ENCODE assay signal across 1 cellular context in the genomic region with DNA sequence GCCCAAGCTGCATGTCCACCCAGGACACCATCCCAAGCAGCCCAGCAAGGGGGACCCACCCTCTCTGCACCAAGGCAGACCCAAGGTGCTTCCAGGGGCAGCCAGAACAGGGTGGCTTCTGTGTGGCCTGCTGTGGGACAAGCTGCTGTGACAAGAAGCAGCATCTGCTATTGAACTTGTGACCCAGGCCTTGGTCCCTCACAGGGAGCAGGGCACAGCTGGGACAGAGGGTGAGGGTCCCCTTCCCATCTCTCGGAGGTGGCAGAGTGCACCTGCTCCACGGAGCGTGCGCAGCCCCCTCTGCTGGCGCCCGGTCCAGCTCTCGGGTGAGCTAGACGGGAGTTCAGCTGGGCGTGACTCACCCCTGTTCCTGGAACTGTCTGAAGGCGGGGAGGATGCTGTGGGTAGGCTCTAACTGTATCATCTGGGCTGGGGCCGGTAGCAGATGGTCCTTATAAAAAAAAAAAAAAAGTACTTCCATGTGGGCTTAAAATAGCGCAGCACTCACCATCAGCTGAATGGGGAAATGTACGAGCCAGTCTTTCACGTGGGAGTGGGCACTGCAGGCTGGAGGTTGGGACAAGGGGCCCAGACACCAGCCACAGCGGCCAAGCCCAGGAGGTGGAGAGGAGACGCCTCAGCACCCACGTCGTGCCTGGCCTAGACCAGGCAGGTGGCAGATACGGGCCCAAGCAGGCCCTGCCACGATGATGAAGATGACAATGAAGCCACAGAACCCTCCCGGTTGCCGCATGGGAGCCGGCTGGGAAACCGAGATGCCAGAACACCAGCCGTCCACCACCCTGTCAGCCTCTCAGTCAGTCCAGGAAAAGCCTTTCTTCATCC.
A peak's percentile ranks its signal among the peaks of the same experiment; 100 is the strongest.
TF ChIP-seq lines count a peak whose summit lies in the region.

No MANE protein-coding gene starts in this region.

TF ChIP-seq in GM12878, 131 proteins besides CTCF, POLR2A, EP300 and RAD21 (continued from another document and continues in another):
- TF ChIP-seq, protein P1, sequence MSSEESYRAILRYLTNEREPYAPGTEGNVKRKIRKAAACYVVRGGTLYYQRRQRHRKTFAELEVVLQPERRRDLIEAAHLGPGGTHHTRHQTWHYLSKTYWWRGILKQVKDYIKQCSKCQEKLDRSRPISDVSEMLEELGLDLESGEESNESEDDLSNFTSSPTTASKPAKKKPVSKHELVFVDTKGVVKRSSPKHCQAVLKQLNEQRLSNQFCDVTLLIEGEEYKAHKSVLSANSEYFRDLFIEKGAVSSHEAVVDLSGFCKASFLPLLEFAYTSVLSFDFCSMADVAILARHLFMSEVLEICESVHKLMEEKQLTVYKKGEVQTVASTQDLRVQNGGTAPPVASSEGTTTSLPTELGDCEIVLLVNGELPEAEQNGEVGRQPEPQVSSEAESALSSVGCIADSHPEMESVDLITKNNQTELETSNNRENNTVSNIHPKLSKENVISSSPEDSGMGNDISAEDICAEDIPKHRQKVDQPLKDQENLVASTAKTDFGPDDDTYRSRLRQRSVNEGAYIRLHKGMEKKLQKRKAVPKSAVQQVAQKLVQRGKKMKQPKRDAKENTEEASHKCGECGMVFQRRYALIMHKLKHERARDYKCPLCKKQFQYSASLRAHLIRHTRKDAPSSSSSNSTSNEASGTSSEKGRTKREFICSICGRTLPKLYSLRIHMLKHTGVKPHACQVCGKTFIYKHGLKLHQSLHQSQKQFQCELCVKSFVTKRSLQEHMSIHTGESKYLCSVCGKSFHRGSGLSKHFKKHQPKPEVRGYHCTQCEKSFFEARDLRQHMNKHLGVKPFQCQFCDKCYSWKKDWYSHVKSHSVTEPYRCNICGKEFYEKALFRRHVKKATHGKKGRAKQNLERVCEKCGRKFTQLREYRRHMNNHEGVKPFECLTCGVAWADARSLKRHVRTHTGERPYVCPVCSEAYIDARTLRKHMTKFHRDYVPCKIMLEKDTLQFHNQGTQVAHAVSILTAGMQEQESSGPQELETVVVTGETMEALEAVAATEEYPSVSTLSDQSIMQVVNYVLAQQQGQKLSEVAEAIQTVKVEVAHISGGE (CRISPR knock-in tag; IDR thresholded peaks at IDR 0.05) = no peak
- no peak; the same call in 1 of the 2 replicates for TF ChIP-seq NFIC (IDR thresholded peaks at IDR 0.05; ENCODE audit: low read depth, low read length)
- TF ChIP-seq POU2F2 (IDR thresholded peaks at IDR 0.05; ENCODE audit: borderline replicate concordance, low read depth, low read length) = peak; percentile 56; the same call in 1 of the 3 replicates
- no peak for TF ChIP-seq ESRRA (IDR thresholded peaks at IDR 0.05; ENCODE audit: low read length)
- TF ChIP-seq BHLHE40 (IDR thresholded peaks at IDR 0.05; ENCODE audit: borderline replicate concordance in 1 of 2, low read depth in 2 of 2, low read length in 1 of 2) = peak; percentile 57 to 71; a peak in 3 of 4 replicates
- TF ChIP-seq MTA3 (IDR thresholded peaks at IDR 0.05; ENCODE audit: borderline replicate concordance, low read length) = no peak
- no peak for TF ChIP-seq TCF7 (IDR thresholded peaks at IDR 0.05; ENCODE audit: borderline replicate concordance)
- TF ChIP-seq SMARCA5 (IDR thresholded peaks at IDR 0.05) = no peak; the same call in 1 of the 2 replicates
- TF ChIP-seq IKZF2 (IDR thresholded peaks at IDR 0.05) = peak; percentile 69 to 80; a peak in 3 of 4 replicates
- no peak for TF ChIP-seq SUZ12 (IDR thresholded peaks at IDR 0.05; ENCODE audit: unreplicated experiment)
- TF ChIP-seq, protein P2, sequence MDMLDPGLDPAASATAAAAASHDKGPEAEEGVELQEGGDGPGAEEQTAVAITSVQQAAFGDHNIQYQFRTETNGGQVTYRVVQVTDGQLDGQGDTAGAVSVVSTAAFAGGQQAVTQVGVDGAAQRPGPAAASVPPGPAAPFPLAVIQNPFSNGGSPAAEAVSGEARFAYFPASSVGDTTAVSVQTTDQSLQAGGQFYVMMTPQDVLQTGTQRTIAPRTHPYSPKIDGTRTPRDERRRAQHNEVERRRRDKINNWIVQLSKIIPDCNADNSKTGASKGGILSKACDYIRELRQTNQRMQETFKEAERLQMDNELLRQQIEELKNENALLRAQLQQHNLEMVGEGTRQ (IDR thresholded peaks at IDR 0.05; ENCODE audit: borderline replicate concordance, low read depth, low read length) = no peak
- TF ChIP-seq, protein P3, sequence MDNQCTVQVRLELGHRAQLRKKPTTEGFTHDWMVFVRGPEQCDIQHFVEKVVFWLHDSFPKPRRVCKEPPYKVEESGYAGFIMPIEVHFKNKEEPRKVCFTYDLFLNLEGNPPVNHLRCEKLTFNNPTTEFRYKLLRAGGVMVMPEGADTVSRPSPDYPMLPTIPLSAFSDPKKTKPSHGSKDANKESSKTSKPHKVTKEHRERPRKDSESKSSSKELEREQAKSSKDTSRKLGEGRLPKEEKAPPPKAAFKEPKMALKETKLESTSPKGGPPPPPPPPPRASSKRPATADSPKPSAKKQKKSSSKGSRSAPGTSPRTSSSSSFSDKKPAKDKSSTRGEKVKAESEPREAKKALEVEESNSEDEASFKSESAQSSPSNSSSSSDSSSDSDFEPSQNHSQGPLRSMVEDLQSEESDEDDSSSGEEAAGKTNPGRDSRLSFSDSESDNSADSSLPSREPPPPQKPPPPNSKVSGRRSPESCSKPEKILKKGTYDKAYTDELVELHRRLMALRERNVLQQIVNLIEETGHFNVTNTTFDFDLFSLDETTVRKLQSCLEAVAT (IDR thresholded peaks at IDR 0.05) = no peak
- TF ChIP-seq, protein P4, sequence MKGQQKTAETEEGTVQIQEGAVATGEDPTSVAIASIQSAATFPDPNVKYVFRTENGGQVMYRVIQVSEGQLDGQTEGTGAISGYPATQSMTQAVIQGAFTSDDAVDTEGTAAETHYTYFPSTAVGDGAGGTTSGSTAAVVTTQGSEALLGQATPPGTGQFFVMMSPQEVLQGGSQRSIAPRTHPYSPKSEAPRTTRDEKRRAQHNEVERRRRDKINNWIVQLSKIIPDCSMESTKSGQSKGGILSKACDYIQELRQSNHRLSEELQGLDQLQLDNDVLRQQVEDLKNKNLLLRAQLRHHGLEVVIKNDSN (IDR thresholded peaks at IDR 0.05; ENCODE audit: borderline replicate concordance, extremely low read length, insufficient read depth, low read depth, low read length) = no peak
- TF ChIP-seq, protein P5, sequence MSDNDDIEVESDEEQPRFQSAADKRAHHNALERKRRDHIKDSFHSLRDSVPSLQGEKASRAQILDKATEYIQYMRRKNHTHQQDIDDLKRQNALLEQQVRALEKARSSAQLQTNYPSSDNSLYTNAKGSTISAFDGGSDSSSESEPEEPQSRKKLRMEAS (IDR thresholded peaks at IDR 0.05; ENCODE audit: low read depth, low read length) = no peak
- no peak; the same call in 1 of the 2 replicates for TF ChIP-seq RCOR1 (conservative IDR thresholded peaks at IDR 0.05; ENCODE audit: low read depth, low read length)
- TF ChIP-seq, protein P6, sequence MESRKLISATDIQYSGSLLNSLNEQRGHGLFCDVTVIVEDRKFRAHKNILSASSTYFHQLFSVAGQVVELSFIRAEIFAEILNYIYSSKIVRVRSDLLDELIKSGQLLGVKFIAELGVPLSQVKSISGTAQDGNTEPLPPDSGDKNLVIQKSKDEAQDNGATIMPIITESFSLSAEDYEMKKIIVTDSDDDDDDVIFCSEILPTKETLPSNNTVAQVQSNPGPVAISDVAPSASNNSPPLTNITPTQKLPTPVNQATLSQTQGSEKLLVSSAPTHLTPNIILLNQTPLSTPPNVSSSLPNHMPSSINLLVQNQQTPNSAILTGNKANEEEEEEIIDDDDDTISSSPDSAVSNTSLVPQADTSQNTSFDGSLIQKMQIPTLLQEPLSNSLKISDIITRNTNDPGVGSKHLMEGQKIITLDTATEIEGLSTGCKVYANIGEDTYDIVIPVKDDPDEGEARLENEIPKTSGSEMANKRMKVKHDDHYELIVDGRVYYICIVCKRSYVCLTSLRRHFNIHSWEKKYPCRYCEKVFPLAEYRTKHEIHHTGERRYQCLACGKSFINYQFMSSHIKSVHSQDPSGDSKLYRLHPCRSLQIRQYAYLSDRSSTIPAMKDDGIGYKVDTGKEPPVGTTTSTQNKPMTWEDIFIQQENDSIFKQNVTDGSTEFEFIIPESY (IDR thresholded peaks at IDR 0.05) = no peak
- no peak for TF ChIP-seq RBBP5 (conservative IDR thresholded peaks at IDR 0.05)
- peak; percentile 83 for TF ChIP-seq IKZF1 (conservative IDR thresholded peaks at IDR 0.05)
- TF ChIP-seq FOS (IDR thresholded peaks at IDR 0.05; ENCODE audit: borderline replicate concordance, extremely low read depth, insufficient read length) = no peak
- TF ChIP-seq, protein P7, sequence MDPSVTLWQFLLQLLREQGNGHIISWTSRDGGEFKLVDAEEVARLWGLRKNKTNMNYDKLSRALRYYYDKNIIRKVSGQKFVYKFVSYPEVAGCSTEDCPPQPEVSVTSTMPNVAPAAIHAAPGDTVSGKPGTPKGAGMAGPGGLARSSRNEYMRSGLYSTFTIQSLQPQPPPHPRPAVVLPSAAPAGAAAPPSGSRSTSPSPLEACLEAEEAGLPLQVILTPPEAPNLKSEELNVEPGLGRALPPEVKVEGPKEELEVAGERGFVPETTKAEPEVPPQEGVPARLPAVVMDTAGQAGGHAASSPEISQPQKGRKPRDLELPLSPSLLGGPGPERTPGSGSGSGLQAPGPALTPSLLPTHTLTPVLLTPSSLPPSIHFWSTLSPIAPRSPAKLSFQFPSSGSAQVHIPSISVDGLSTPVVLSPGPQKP (IDR thresholded peaks at IDR 0.05; ENCODE audit: low read depth, low read length) = no peak
- TF ChIP-seq SIN3A (IDR thresholded peaks at IDR 0.05; ENCODE audit: low read depth, low read length) = no peak
- TF ChIP-seq, protein P8, sequence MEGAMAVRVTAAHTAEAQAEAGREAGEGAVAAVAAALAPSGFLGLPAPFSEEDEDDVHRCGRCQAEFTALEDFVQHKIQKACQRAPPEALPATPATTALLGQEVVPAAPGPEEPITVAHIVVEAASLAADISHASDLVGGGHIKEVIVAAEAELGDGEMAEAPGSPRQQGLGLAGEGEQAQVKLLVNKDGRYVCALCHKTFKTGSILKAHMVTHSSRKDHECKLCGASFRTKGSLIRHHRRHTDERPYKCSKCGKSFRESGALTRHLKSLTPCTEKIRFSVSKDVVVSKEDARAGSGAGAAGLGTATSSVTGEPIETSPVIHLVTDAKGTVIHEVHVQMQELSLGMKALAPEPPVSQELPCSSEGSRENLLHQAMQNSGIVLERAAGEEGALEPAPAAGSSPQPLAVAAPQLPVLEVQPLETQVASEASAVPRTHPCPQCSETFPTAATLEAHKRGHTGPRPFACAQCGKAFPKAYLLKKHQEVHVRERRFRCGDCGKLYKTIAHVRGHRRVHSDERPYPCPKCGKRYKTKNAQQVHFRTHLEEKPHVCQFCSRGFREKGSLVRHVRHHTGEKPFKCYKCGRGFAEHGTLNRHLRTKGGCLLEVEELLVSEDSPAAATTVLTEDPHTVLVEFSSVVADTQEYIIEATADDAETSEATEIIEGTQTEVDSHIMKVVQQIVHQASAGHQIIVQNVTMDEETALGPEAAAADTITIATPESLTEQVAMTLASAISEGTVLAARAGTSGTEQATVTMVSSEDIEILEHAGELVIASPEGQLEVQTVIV (IDR thresholded peaks at IDR 0.05; ENCODE audit: borderline replicate concordance, partially characterized antibody) = no peak
- TF ChIP-seq NBN (IDR thresholded peaks at IDR 0.05) = peak; percentile 82
- TF ChIP-seq YBX1 (IDR thresholded peaks at IDR 0.05) = no peak
- TF ChIP-seq ZNF217 (IDR thresholded peaks at IDR 0.05) = no peak
- no peak for TF ChIP-seq KDM1A (IDR thresholded peaks at IDR 0.05; ENCODE audit: borderline replicate concordance)
- no peak for TF ChIP-seq MYC (IDR thresholded peaks at IDR 0.05; ENCODE audit: insufficient read depth, insufficient read length, insufficient replicate concordance, low read length, severe bottlenecking)
- TF ChIP-seq ZBED1 (IDR thresholded peaks at IDR 0.05; ENCODE audit: borderline replicate concordance) = no peak; the same call in 1 of the 2 replicates
- 0 out of 2 replicates have a peak, but pooled peaks have one; percentile 11 for TF ChIP-seq TBL1XR1 (IDR thresholded peaks at IDR 0.05; ENCODE audit: low read depth, low read length)
- TF ChIP-seq SIX5 (IDR thresholded peaks at IDR 0.05; ENCODE audit: low read depth, low read length, severe bottlenecking) = no peak
- TF ChIP-seq, protein P9, sequence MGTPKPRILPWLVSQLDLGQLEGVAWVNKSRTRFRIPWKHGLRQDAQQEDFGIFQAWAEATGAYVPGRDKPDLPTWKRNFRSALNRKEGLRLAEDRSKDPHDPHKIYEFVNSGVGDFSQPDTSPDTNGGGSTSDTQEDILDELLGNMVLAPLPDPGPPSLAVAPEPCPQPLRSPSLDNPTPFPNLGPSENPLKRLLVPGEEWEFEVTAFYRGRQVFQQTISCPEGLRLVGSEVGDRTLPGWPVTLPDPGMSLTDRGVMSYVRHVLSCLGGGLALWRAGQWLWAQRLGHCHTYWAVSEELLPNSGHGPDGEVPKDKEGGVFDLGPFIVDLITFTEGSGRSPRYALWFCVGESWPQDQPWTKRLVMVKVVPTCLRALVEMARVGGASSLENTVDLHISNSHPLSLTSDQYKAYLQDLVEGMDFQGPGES (IDR thresholded peaks at IDR 0.05) = no peak
- TF ChIP-seq GABPA (IDR thresholded peaks at IDR 0.05; ENCODE audit: low read depth) = no peak
- TF ChIP-seq SMAD1 (IDR thresholded peaks at IDR 0.05; ENCODE audit: low read depth, partially characterized antibody) = no peak
- no peak for TF ChIP-seq BRCA1 (IDR thresholded peaks at IDR 0.05; ENCODE audit: low read depth, low read length)
- no peak for TF ChIP-seq HDAC2 (IDR thresholded peaks at IDR 0.05)
- peak; percentile 30; the same call in 1 of the 2 replicates for TF ChIP-seq CBFB (IDR thresholded peaks at IDR 0.05; ENCODE audit: low read depth)
- TF ChIP-seq RB1 (IDR thresholded peaks at IDR 0.05; ENCODE audit: borderline replicate concordance) = peak; percentile 18; the same call in 1 of the 2 replicates
- peak; percentile 87 for TF ChIP-seq TCF12 (IDR thresholded peaks at IDR 0.05; ENCODE audit: low read depth, low read length)
- TF ChIP-seq, protein P10, sequence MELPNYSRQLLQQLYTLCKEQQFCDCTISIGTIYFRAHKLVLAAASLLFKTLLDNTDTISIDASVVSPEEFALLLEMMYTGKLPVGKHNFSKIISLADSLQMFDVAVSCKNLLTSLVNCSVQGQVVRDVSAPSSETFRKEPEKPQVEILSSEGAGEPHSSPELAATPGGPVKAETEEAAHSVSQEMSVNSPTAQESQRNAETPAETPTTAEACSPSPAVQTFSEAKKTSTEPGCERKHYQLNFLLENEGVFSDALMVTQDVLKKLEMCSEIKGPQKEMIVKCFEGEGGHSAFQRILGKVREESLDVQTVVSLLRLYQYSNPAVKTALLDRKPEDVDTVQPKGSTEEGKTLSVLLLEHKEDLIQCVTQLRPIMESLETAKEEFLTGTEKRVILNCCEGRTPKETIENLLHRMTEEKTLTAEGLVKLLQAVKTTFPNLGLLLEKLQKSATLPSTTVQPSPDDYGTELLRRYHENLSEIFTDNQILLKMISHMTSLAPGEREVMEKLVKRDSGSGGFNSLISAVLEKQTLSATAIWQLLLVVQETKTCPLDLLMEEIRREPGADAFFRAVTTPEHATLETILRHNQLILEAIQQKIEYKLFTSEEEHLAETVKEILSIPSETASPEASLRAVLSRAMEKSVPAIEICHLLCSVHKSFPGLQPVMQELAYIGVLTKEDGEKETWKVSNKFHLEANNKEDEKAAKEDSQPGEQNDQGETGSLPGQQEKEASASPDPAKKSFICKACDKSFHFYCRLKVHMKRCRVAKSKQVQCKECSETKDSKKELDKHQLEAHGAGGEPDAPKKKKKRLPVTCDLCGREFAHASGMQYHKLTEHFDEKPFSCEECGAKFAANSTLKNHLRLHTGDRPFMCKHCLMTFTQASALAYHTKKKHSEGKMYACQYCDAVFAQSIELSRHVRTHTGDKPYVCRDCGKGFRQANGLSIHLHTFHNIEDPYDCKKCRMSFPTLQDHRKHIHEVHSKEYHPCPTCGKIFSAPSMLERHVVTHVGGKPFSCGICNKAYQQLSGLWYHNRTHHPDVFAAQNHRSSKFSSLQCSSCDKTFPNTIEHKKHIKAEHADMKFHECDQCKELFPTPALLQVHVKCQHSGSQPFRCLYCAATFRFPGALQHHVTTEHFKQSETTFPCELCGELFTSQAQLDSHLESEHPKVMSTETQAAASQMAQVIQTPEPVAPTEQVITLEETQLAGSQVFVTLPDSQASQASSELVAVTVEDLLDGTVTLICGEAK (IDR thresholded peaks at IDR 0.05; ENCODE audit: borderline replicate concordance) = no peak
- TF ChIP-seq SREBF1 (IDR thresholded peaks at IDR 0.05; ENCODE audit: low read length) = no peak
